In the genomic region with DNA sequence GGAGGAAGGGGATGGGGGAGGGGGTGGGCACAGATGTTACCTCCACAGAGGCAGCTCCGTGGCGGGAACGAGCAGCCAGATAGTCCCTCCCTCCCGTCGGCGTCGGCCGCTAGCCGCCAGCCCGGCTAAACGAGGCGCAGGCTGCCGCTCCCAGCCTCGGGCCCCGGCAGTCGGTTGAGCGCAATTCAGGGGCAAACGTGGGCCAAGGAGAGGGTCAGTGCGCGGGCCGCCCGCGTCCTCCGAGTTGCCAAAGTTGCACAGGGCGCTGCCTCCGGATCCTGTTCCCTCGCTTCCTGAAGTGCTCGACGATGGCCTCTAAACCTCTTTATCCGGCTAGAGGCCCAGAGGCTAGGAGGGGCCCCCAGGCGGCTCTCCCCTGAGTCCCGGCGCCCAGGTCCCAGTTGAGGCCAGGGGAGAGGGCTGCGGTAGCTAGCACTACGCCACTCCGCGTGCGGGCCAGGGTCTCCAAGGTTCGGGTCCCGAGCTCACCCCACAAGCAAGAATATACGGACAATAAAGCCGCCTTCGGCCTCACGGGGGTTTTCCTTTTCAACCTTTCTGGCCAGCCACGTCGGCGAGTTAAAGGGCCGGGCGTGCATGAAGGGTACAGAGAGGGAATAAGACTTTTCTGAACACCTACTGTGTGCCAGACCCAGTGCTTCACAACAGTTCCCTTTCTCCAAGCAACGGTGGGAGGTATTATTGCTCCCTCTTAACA, we compare ENCODE assay signal across 8 cellular contexts.
DNase-seq lines count a peak whose midpoint lies in the region; ATAC-seq and TF ChIP-seq lines count a peak whose summit lies in the region.

No MANE protein-coding gene starts in this region.

- peak overlapping the region; percentile 47 for H2AFZ ChIP-seq in osteoblast (ENCODE audit: low read length)

- H3K4me2 ChIP-seq in osteoblast (ENCODE audit: insufficient read depth, low read length) = peak overlapping the region; percentile 71

- ATAC-seq in HG02884 (IDR thresholded peaks at IDR 0.05; ENCODE audit: unreplicated experiment) = no peak

- H4K20me1 ChIP-seq in osteoblast (ENCODE audit: insufficient read depth, low read length) = no peaks in the 10 kb centered on the region

- no peaks in the 10 kb centered on the region for H3K9me3 ChIP-seq in osteoblast (ENCODE audit: low read depth, low read length)

- no peaks in the 10 kb centered on the region for H3K79me2 ChIP-seq in osteoblast (ENCODE audit: insufficient read depth, low read length)

- H3K4me1 ChIP-seq in osteoblast (ENCODE audit: insufficient read depth, low read length) = no peaks in the 10 kb centered on the region

- no peaks in the 10 kb centered on the region for H3K36me3 ChIP-seq in osteoblast (ENCODE audit: insufficient read depth, low read length)

- H3K27me3 ChIP-seq in osteoblast (ENCODE audit: insufficient read depth, low read length) = peaks cover 20% of the 10 kb centered on the region

- DNase-seq in DMS153 (lab: John Stamatoyannopoulos, UW) (peak; percentile 49), NCI-H748 treated with DMSO at 0.1 percent for 48 hours (lab: John Stamatoyannopoulos, UW) (peak; percentile 25), epithelial cell of esophagus (ENCODE audit: low read depth) (no peak), osteoblast (ENCODE audit: insufficient read length, low spot score, missing footprints) (no peak), OCI-M1 (lab: John Stamatoyannopoulos, UW) (no peak), SKM-1 (lab: John Stamatoyannopoulos, UW; ENCODE audit: unreplicated experiment) (no peak), SHP77 treated with DMSO at 0.1 percent for 48 hours (lab: John Stamatoyannopoulos, UW) (no peak)

- no peak overlapping the region for H3K27ac ChIP-seq in osteoblast (ENCODE audit: low read depth, low read length)

- TF ChIP-seq CTCF in epithelial cell of esophagus (IDR thresholded peaks at IDR 0.05; ENCODE audit: insufficient read depth, low read depth, low read length, missing control alignments) (no peak), osteoblast (IDR thresholded peaks at IDR 0.05; ENCODE audit: extremely low read depth, low read depth, low read length) (no peak)

- H3K4me3 ChIP-seq in epithelial cell of esophagus (ENCODE audit: low read length) = peak overlapping the region; percentile 36
- peak overlapping the region; percentile 64 for H3K4me3 ChIP-seq in osteoblast (ENCODE audit: insufficient read depth, low read length)

Comparison
In these comparisons a context has a peak if more than half of its experiments do, and no peak if none do; other contexts are left out.
1. DNase-seq: peak in DMS153 (single experiment) and NCI-H748 treated with DMSO at 0.1 percent for 48 hours (single experiment); none in epithelial cell of esophagus (single experiment), osteoblast (single experiment), OCI-M1 (single experiment), SKM-1 (single experiment) and SHP77 treated with DMSO at 0.1 percent for 48 hours (single experiment).